ENCODE assay signal across 1 cellular context in the genomic region with DNA sequence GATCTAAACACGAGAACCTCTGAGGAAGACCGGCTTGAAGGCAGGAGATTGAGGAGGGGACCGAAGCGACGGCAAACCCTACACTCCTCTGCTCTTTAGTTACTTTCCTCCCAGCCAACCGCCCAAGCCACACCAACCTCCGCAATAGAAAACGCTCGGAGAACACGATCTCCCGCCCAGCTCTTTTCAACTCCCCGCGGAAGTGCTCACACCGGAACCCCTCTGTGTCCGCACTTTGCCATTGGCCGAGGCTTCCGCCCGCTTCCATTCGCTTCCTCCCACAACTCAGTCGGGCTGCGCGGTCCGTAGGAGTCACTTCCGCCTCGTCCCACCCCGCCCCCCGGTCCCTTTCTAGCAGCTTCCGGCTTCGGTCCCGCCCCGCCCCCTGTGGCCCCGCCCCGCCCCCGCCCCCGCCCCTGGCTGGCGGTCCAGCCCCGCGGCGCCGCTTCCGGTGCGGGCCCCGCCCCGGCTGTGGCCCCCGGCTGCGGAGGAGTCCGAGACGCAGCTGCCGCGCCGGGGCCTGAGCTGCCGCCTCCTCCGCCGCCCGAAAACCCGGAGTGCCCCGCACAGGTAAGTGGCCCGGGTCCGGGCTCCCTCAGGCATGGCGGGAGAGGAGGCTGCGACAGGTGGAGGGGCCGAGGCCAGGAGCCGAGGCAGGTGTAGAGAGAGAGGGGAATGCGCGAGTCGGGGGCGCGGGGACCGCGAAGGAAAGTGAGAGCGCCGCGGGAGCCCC.
TF ChIP-seq lines count a peak whose summit lies in the region.

A gene with protein sequence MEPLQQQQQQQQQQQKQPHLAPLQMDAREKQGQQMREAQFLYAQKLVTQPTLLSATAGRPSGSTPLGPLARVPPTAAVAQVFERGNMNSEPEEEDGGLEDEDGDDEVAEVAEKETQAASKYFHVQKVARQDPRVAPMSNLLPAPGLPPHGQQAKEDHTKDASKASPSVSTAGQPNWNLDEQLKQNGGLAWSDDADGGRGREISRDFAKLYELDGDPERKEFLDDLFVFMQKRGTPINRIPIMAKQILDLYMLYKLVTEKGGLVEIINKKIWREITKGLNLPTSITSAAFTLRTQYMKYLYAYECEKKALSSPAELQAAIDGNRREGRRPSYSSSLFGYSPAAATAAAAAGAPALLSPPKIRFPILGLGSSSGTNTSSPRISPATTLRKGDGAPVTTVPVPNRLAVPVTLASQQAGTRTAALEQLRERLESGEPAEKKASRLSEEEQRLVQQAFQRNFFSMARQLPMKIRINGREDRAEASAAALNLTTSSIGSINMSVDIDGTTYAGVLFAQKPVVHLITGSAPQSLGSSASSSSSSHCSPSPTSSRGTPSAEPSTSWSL (plus strand): TSS at position 460 of the 733 bp plus-strand sequence. CDS start 2,717 bp downstream, outside the sequence.

TF ChIP-seq in HepG2, 621 proteins besides CTCF, POLR2A, EP300 and RAD21 (continued from another document and continues in another):
- TF ChIP-seq, protein P1, sequence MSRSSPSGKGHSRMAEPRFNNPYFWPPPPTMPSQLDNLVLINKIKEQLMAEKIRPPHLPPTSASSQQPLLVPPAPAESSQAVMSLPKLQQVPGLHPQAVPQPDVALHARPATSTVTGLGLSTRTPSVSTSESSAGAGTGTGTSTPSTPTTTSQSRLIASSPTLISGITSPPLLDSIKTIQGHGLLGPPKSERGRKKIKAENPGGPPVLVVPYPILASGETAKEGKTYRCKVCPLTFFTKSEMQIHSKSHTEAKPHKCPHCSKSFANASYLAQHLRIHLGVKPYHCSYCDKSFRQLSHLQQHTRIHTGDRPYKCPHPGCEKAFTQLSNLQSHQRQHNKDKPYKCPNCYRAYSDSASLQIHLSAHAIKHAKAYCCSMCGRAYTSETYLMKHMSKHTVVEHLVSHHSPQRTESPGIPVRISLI (CRISPR knock-in tag; IDR thresholded peaks at IDR 0.05; ENCODE audit: borderline replicate concordance): no peak
- TF ChIP-seq MYC (CRISPR knock-in tag; IDR thresholded peaks at IDR 0.05; ENCODE audit: borderline replicate concordance) (peak; percentile 49; the same call in 1 of the 2 replicates), NFATC3 (CRISPR knock-in tag; IDR thresholded peaks at IDR 0.05) (no peak), HDAC6 (IDR thresholded peaks at IDR 0.05; ENCODE audit: low read depth, low read length) (no peak), TAF15 (IDR thresholded peaks at IDR 0.05; ENCODE audit: low read depth, low read length, poor library complexity, severe bottlenecking) (no peak), KLF6 (CRISPR knock-in tag; IDR thresholded peaks at IDR 0.05) (0 out of 2 replicates have a peak, but pooled peaks have one; percentile 18), ZSCAN31 (CRISPR knock-in tag; IDR thresholded peaks at IDR 0.05; ENCODE audit: low read depth) (peak; percentile 45), PHF20 (CRISPR knock-in tag; IDR thresholded peaks at IDR 0.05) (peak; percentile 91), ZNF891 (CRISPR knock-in tag; IDR thresholded peaks at IDR 0.05) (no peak), YEATS4 (CRISPR knock-in tag; IDR thresholded peaks at IDR 0.05; ENCODE audit: borderline replicate concordance) (peak; percentile 52; the same call in 1 of the 2 replicates), ZNF24 (IDR thresholded peaks at IDR 0.05) (no peak), PITX1 (CRISPR knock-in tag; IDR thresholded peaks at IDR 0.05) (no peak), HOXA5 (CRISPR knock-in tag; IDR thresholded peaks at IDR 0.05) (0 out of 2 replicates have a peak, but pooled peaks have one; percentile 18), KDM4B (CRISPR knock-in tag; IDR thresholded peaks at IDR 0.05) (no peak), AGO1 (IDR thresholded peaks at IDR 0.05; ENCODE audit: low read depth, low read length, poor library complexity, severe bottlenecking) (no peak), ZNF850 (CRISPR knock-in tag; conservative IDR thresholded peaks at IDR 0.05) (no peak), TBX2 (CRISPR knock-in tag; IDR thresholded peaks at IDR 0.05; ENCODE audit: borderline replicate concordance) (peak; percentile 50), PLRG1 (conservative IDR thresholded peaks at IDR 0.05) (no peak), ZMYM2 (CRISPR knock-in tag; IDR thresholded peaks at IDR 0.05) (no peak), ZSCAN12 (CRISPR knock-in tag; IDR thresholded peaks at IDR 0.05) (0 out of 2 replicates have a peak, but pooled peaks have one; percentile 19)
- TF ChIP-seq, protein P2, sequence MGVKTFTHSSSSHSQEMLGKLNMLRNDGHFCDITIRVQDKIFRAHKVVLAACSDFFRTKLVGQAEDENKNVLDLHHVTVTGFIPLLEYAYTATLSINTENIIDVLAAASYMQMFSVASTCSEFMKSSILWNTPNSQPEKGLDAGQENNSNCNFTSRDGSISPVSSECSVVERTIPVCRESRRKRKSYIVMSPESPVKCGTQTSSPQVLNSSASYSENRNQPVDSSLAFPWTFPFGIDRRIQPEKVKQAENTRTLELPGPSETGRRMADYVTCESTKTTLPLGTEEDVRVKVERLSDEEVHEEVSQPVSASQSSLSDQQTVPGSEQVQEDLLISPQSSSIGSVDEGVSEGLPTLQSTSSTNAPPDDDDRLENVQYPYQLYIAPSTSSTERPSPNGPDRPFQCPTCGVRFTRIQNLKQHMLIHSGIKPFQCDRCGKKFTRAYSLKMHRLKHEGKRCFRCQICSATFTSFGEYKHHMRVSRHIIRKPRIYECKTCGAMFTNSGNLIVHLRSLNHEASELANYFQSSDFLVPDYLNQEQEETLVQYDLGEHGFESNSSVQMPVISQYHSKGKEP (CRISPR knock-in tag; IDR thresholded peaks at IDR 0.05): no peak
- TF ChIP-seq, protein P3, sequence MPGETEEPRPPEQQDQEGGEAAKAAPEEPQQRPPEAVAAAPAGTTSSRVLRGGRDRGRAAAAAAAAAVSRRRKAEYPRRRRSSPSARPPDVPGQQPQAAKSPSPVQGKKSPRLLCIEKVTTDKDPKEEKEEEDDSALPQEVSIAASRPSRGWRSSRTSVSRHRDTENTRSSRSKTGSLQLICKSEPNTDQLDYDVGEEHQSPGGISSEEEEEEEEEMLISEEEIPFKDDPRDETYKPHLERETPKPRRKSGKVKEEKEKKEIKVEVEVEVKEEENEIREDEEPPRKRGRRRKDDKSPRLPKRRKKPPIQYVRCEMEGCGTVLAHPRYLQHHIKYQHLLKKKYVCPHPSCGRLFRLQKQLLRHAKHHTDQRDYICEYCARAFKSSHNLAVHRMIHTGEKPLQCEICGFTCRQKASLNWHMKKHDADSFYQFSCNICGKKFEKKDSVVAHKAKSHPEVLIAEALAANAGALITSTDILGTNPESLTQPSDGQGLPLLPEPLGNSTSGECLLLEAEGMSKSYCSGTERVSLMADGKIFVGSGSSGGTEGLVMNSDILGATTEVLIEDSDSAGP (CRISPR knock-in tag; IDR thresholded peaks at IDR 0.05; ENCODE audit: borderline replicate concordance): 0 out of 2 replicates have a peak, but pooled peaks have one; percentile 32
- TF ChIP-seq, protein P4, sequence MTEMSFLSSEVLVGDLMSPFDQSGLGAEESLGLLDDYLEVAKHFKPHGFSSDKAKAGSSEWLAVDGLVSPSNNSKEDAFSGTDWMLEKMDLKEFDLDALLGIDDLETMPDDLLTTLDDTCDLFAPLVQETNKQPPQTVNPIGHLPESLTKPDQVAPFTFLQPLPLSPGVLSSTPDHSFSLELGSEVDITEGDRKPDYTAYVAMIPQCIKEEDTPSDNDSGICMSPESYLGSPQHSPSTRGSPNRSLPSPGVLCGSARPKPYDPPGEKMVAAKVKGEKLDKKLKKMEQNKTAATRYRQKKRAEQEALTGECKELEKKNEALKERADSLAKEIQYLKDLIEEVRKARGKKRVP (CRISPR knock-in tag; IDR thresholded peaks at IDR 0.05): no peak
- TF ChIP-seq, protein P5, sequence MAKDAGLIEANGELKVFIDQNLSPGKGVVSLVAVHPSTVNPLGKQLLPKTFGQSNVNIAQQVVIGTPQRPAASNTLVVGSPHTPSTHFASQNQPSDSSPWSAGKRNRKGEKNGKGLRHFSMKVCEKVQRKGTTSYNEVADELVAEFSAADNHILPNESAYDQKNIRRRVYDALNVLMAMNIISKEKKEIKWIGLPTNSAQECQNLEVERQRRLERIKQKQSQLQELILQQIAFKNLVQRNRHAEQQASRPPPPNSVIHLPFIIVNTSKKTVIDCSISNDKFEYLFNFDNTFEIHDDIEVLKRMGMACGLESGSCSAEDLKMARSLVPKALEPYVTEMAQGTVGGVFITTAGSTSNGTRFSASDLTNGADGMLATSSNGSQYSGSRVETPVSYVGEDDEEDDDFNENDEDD (CRISPR knock-in tag; IDR thresholded peaks at IDR 0.05; ENCODE audit: borderline replicate concordance): peak; percentile 98
- TF ChIP-seq, protein P6, sequence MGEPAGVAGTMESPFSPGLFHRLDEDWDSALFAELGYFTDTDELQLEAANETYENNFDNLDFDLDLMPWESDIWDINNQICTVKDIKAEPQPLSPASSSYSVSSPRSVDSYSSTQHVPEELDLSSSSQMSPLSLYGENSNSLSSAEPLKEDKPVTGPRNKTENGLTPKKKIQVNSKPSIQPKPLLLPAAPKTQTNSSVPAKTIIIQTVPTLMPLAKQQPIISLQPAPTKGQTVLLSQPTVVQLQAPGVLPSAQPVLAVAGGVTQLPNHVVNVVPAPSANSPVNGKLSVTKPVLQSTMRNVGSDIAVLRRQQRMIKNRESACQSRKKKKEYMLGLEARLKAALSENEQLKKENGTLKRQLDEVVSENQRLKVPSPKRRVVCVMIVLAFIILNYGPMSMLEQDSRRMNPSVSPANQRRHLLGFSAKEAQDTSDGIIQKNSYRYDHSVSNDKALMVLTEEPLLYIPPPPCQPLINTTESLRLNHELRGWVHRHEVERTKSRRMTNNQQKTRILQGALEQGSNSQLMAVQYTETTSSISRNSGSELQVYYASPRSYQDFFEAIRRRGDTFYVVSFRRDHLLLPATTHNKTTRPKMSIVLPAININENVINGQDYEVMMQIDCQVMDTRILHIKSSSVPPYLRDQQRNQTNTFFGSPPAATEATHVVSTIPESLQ (CRISPR knock-in tag; conservative IDR thresholded peaks at IDR 0.05): no peak
- TF ChIP-seq, protein P7, sequence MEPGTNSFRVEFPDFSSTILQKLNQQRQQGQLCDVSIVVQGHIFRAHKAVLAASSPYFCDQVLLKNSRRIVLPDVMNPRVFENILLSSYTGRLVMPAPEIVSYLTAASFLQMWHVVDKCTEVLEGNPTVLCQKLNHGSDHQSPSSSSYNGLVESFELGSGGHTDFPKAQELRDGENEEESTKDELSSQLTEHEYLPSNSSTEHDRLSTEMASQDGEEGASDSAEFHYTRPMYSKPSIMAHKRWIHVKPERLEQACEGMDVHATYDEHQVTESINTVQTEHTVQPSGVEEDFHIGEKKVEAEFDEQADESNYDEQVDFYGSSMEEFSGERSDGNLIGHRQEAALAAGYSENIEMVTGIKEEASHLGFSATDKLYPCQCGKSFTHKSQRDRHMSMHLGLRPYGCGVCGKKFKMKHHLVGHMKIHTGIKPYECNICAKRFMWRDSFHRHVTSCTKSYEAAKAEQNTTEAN (CRISPR knock-in tag; conservative IDR thresholded peaks at IDR 0.05): no peak
- TF ChIP-seq, protein P8, sequence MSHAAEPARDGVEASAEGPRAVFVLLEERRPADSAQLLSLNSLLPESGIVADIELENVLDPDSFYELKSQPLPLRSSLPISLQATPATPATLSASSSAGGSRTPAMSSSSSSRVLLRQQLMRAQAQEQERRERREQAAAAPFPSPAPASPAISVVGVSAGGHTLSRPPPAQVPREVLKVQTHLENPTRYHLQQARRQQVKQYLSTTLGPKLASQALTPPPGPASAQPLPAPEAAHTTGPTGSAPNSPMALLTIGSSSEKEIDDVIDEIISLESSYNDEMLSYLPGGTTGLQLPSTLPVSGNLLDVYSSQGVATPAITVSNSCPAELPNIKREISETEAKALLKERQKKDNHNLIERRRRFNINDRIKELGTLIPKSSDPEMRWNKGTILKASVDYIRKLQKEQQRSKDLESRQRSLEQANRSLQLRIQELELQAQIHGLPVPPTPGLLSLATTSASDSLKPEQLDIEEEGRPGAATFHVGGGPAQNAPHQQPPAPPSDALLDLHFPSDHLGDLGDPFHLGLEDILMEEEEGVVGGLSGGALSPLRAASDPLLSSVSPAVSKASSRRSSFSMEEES (CRISPR knock-in tag; IDR thresholded peaks at IDR 0.05): no peak
- TF ChIP-seq, protein P9, sequence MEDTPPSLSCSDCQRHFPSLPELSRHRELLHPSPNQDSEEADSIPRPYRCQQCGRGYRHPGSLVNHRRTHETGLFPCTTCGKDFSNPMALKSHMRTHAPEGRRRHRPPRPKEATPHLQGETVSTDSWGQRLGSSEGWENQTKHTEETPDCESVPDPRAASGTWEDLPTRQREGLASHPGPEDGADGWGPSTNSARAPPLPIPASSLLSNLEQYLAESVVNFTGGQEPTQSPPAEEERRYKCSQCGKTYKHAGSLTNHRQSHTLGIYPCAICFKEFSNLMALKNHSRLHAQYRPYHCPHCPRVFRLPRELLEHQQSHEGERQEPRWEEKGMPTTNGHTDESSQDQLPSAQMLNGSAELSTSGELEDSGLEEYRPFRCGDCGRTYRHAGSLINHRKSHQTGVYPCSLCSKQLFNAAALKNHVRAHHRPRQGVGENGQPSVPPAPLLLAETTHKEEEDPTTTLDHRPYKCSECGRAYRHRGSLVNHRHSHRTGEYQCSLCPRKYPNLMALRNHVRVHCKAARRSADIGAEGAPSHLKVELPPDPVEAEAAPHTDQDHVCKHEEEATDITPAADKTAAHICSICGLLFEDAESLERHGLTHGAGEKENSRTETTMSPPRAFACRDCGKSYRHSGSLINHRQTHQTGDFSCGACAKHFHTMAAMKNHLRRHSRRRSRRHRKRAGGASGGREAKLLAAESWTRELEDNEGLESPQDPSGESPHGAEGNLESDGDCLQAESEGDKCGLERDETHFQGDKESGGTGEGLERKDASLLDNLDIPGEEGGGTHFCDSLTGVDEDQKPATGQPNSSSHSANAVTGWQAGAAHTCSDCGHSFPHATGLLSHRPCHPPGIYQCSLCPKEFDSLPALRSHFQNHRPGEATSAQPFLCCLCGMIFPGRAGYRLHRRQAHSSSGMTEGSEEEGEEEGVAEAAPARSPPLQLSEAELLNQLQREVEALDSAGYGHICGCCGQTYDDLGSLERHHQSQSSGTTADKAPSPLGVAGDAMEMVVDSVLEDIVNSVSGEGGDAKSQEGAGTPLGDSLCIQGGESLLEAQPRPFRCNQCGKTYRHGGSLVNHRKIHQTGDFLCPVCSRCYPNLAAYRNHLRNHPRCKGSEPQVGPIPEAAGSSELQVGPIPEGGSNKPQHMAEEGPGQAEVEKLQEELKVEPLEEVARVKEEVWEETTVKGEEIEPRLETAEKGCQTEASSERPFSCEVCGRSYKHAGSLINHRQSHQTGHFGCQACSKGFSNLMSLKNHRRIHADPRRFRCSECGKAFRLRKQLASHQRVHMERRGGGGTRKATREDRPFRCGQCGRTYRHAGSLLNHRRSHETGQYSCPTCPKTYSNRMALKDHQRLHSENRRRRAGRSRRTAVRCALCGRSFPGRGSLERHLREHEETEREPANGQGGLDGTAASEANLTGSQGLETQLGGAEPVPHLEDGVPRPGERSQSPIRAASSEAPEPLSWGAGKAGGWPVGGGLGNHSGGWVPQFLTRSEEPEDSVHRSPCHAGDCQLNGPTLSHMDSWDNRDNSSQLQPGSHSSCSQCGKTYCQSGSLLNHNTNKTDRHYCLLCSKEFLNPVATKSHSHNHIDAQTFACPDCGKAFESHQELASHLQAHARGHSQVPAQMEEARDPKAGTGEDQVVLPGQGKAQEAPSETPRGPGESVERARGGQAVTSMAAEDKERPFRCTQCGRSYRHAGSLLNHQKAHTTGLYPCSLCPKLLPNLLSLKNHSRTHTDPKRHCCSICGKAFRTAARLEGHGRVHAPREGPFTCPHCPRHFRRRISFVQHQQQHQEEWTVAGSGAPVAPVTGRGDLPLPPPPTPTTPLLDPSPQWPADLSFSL (CRISPR knock-in tag; IDR thresholded peaks at IDR 0.05): no peak
- TF ChIP-seq, protein P10, sequence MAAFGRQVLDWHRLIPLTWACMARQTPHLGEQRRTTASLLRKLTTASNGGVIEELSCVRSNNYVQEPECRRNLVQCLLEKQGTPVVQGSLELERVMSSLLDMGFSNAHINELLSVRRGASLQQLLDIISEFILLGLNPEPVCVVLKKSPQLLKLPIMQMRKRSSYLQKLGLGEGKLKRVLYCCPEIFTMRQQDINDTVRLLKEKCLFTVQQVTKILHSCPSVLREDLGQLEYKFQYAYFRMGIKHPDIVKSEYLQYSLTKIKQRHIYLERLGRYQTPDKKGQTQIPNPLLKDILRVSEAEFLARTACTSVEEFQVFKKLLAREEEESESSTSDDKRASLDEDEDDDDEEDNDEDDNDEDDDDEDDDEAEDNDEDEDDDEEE (CRISPR knock-in tag; IDR thresholded peaks at IDR 0.05): no peak
